Comparison of ENCODE assay signal across 21 cellular contexts in the genomic region with DNA sequence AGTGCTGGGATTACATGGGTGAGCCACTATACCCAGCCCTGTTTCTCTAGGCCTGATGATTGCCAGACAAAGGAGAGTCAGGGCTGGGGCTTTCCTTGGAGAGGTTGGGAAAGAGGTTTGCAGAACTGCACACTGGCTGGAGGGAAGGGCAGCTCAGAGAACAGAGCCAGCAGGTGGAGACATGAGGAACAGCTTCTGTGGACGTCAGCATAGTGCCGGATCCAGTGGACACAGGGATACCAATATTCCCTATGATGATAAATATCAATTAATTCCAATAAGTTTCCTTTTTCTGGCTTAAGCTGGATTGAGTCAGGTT. TPM values are rescaled to one million over a fixed set of nuclear protein-coding genes. Genes with fewer than 3 reads are reported as not detected.
"Had no signal": no experiment of that assay in that cellular context is flagged by ENCODE, and none has a peak within 500 bp of the region (broad histone marks: within the 10 kb centered on the region; RNA-seq: fewer than 3 reads in every experiment).

No MANE protein-coding gene starts in this region.

- H3K36me3 Mint-ChIP-seq: activated naive CD4-positive, alpha-beta T cell treated with anti-CD3 and anti-CD28 coated beads, Interleukin-2, amount 50 U/mL, for 24 hours had no signal

- ATAC-seq: left lung; stimulated activated naive CD8-positive, alpha-beta T cell treated with anti-CD3 and anti-CD28 coated beads, Interleukin-15, Interleukin-2, amounts not matched to agents 100 U/mL and 50 U/mL, for 24 hours; T-helper 17 cell had no signal

- H3K27ac Mint-ChIP-seq: progenitor cell of endocrine pancreas, T-helper 17 cell had no signal

- H3K4me1 Mint-ChIP-seq: activated naive CD4-positive, alpha-beta T cell treated with anti-CD3 and anti-CD28 coated beads, Interleukin-2, amount 50 U/mL, for 24 hours; neural crest cell; T-helper 17 cell had no signal

- H3K9me3 Mint-ChIP-seq: activated naive CD4-positive, alpha-beta T cell treated with anti-CD3 and anti-CD28 coated beads, Interleukin-2, amount 50 U/mL, for 24 hours; neural crest cell had no signal

- H3K36me3 ChIP-seq: cardiac muscle cell, left lung, right atrium auricular region, WERI-Rb-1 had no signal

- H3K4me3 ChIP-seq: cardiac muscle cell, left lung, right atrium auricular region had no signal

- H3K27me3 ChIP-seq: cardiac muscle cell, left lung, right atrium auricular region had no signal

- H3K27ac ChIP-seq: cardiac muscle cell, left lung, right atrium auricular region, WERI-Rb-1 had no signal

- DNase-seq: activated CD4-positive, alpha-beta T cell treated with anti-CD3 and anti-CD28 coated beads for 1 hour; activated CD4-positive, alpha-beta T cell treated with anti-CD3 and anti-CD28 coated beads, Interleukin-2, amount 50 U/mL, for 4 hours; activated gamma-delta T cell; dermis blood vessel endothelial cell; effector memory CD4-positive, alpha-beta T cell; kidney; left lung; stimulated activated CD4-positive, alpha-beta T cell treated with anti-CD3 and anti-CD28 coated beads, Interleukin-2, amount 100 ng/mL, for 24 hours; stimulated activated naive CD8-positive, alpha-beta T cell treated with anti-CD3 and anti-CD28 coated beads, Interleukin-15, Interleukin-2, amounts not matched to agents 100 U/mL and 50 U/mL, for 24 hours; T-helper 17 cell; WERI-Rb-1 had no signal

- H3K9me3 ChIP-seq: left lung, right atrium auricular region had no signal

- H3K4me1 ChIP-seq: left lung, right atrium auricular region had no signal

- H3K4me3 Mint-ChIP-seq: activated naive CD4-positive, alpha-beta T cell treated with anti-CD3 and anti-CD28 coated beads, Interleukin-2, amount 50 U/mL, for 24 hours; neural crest cell; T-helper 17 cell had no signal

RNA-seq across cellular contexts. Expression of gene SCNN1B, which starts 43.2 kb away (rescaled TPM):
- total RNA-seq: activated CD8-positive, alpha-beta memory T cell treated with anti-CD3 and anti-CD28 coated beads for 36 hours; cardiac muscle cell; chondrocyte; endothelial cell of umbilical vein; frontal cortex; neural crest cell; progenitor cell of endocrine pancreas; skeletal muscle tissue; T-helper 17 cell had no signal
